Comparison of ENCODE assay signal across 31 cellular contexts in genomic region chrX:33218819-33219218, GRCh38.
"Had no signal": no experiment of that assay in that cellular context is flagged by ENCODE, and none has a peak within 500 bp of the region (broad histone marks: within the 10 kb centered on the region; RNA-seq: fewer than 3 reads in every experiment).

No MANE protein-coding gene starts in this region.

- ATAC-seq: activated CD8-positive, alpha-beta T cell treated with anti-CD3 and anti-CD28 coated beads for 36 hours; activated naive CD4-positive, alpha-beta T cell treated with anti-CD3 and anti-CD28 coated beads, Interleukin-2, amount 50 U/mL, for 72 hours; activated T-cell treated with anti-CD3 and anti-CD28 coated beads, Interleukin-2, amount 50 U/mL, for 4 hours; activated T-cell treated with anti-CD3 and anti-CD28 coated beads, Interleukin-2, amount 50 U/mL, for 72 hours; activated T-helper 17 cell treated with anti-CD3 and anti-CD28 coated beads, Interleukin-2, amount 50 U/mL, for 72 hours had no signal

- H3K4me3 ChIP-seq: adrenal gland, breast epithelium had no signal

- H3K27me3 ChIP-seq: adrenal gland had no signal

- H3K4me1 ChIP-seq: adrenal gland, breast epithelium had no signal

- DNase-seq: activated B cell treated with CpG ODN at 0.5 μM for 24 hours; activated CD4-positive, alpha-beta memory T cell treated with anti-CD3 and anti-CD28 coated beads for 36 hours; activated CD4-positive, alpha-beta T cell treated with anti-CD3 and anti-CD28 coated beads for 4 hours; activated CD4-positive, alpha-beta T cell treated with anti-CD3 and anti-CD28 coated beads, Interleukin-2, amount 10 ng/mL, durations not matched to agents 24 days and 14 days; activated CD4-positive, alpha-beta T cell treated with anti-CD3 and anti-CD28 coated beads, Interleukin-2, amount 50 U/mL, for 1 hour; activated CD4-positive, alpha-beta T cell treated with anti-CD3 and anti-CD28 coated beads, Interleukin-2, amount 50 U/mL, for 4 hours; activated CD4-positive, CD25-positive, alpha-beta regulatory T cell treated with anti-CD3 and anti-CD28 coated beads, Interleukin-2, amount 50 U/mL, for 72 hours; activated CD8-positive, alpha-beta memory T cell treated with anti-CD3 and anti-CD28 coated beads, Interleukin-2, amount 50 U/mL, for 4 hours; activated CD8-positive, alpha-beta T cell treated with anti-CD3 and anti-CD28 coated beads for 36 hours; activated effector memory CD4-positive, alpha-beta T cell treated with anti-CD3 and anti-CD28 coated beads, Interleukin-2, amount 50 U/mL, for 16 hours; activated gamma-delta T cell treated with Interleukin-2 at 50 U/mL for 16 hours; activated naive CD4-positive, alpha-beta T cell; activated naive CD4-positive, alpha-beta T cell treated with anti-CD3 and anti-CD28 coated beads for 36 hours; activated naive CD4-positive, alpha-beta T cell treated with anti-CD3 and anti-CD28 coated beads, Interleukin-2, amount 50 U/mL, for 16 hours; activated naive CD8-positive, alpha-beta T cell treated with anti-CD3 and anti-CD28 coated beads for 36 hours; activated T-cell treated with anti-CD3 and anti-CD28 coated beads for 4 hours; activated T-cell treated with anti-CD3 and anti-CD28 coated beads, Interleukin-2, amount 50 U/mL, for 1 hour; activated T-cell treated with anti-CD3 and anti-CD28 coated beads, Interleukin-2, amount 50 U/mL, for 4 hours; activated T-cell treated with anti-CD3 and anti-CD28 coated beads, Interleukin-2, amount 50 U/mL, for 72 hours; adrenal gland; amniotic stem cell; aorta; central memory CD4-positive, alpha-beta T cell; T-helper 1 cell; T-helper 2 cell; T-helper 9 cell had no signal

- H3K9me3 ChIP-seq: adrenal gland, breast epithelium had no signal

- H3K36me3 ChIP-seq: adrenal gland, breast epithelium had no signal

- FAIRE-seq: TTC549 had no signal

- H3K27ac ChIP-seq: adrenal gland, breast epithelium, VCaP had no signal
